Comparison of ENCODE assay signal across 8 cellular contexts in genomic region chr10:47553860-47554247, GRCh38. TPM values are rescaled to one million over a fixed set of nuclear protein-coding genes. Genes with fewer than 3 reads are reported as not detected.
A peak's percentile ranks its signal among the peaks of the same experiment; 100 is the strongest.
DNase-seq lines count a peak whose midpoint lies in the region; ATAC-seq, FAIRE-seq and TF ChIP-seq lines count a peak whose summit lies in the region.
"Not testable (repeated sequence)": the region's sequence is repeated elsewhere in the genome, so short reads cannot be mapped to it uniquely, and the experiment has no call there.

No MANE protein-coding gene starts in this region.

- H3K79me2 ChIP-seq in GM23338 (replicated peaks; ENCODE audit: insufficient read depth), result not testable (repeated sequence)

- H3K36me3 Mint-ChIP-seq in GM23338 (ENCODE audit: low read depth); activated CD8-positive, alpha-beta T cell treated with anti-CD3 and anti-CD28 coated beads for 36 hours (ENCODE audit: low read depth): not testable (repeated sequence)
- H3K36me3 Mint-ChIP-seq in central memory CD8-positive, alpha-beta T cell (ENCODE audit: insufficient read depth), result peaks cover 10% of the 10 kb centered on the region

- not testable (repeated sequence) for DNase-seq in A673 (ENCODE audit: low spot score); GM23338 (ENCODE audit: low spot score); central memory CD8-positive, alpha-beta T cell (ENCODE audit: low spot score in 2 of 2); small intestine
- DNase-seq in NCI-H226 (peak; percentile 1), cardiac muscle cell (ENCODE audit: low read depth in 1 of 2, low spot score in 1 of 2) (peak in 1 of 2 donors; percentile 16), mucosa of descending colon (peak in 2 of 3 donors; percentile 27 to 42)
- DNase-seq in activated CD8-positive, alpha-beta T cell treated with anti-CD3 and anti-CD28 coated beads for 36 hours, result peak; percentile 15

- H3K4me1 ChIP-seq in A673 (ENCODE audit: insufficient read depth, low read length, poor library complexity, severe bottlenecking); GM23338 (ENCODE audit: insufficient read depth); cardiac muscle cell (ENCODE audit: low read depth); mucosa of descending colon (ENCODE audit: low read depth); small intestine (ENCODE audit: control insufficient read depth in 2 of 2, insufficient read depth in 1 of 2, low read depth in 1 of 2, low read length in 1 of 2): not testable (repeated sequence)

- not testable (repeated sequence) for H3K9me2 ChIP-seq in GM23338 (ENCODE audit: insufficient read depth)

- BruUV-seq in A673 (replicated peaks; lab: Mats Ljungman, UMichigan), result TSS peak; percentile 88

- peak overlapping the region; percentile 65 for H3K4me3 ChIP-seq in A673 (ENCODE audit: low read depth, low read length, poor library complexity, severe bottlenecking)
- H3K4me3 ChIP-seq in GM23338, result peak overlapping the region; percentile 79
- H3K4me3 ChIP-seq in cardiac muscle cell, result peak overlapping the region; percentile 54
- not testable (repeated sequence) for H3K4me3 ChIP-seq in mucosa of descending colon
- H3K4me3 ChIP-seq in small intestine (ENCODE audit: low read depth in 1 of 2, low read length in 2 of 2), result peak overlapping the region; percentile 15 to 33

- not testable (repeated sequence) for H3K9me3 ChIP-seq in A673 (ENCODE audit: low read depth, low read length, poor library complexity, severe bottlenecking); cardiac muscle cell (ENCODE audit: low read depth); mucosa of descending colon; small intestine (ENCODE audit: control insufficient read depth, low read depth)

- not testable (repeated sequence) for H4K20me1 ChIP-seq in GM23338 (replicated peaks; ENCODE audit: insufficient read depth)

- not testable (repeated sequence) for H3K4me1 Mint-ChIP-seq in GM23338; activated CD8-positive, alpha-beta T cell treated with anti-CD3 and anti-CD28 coated beads for 36 hours (ENCODE audit: low read depth)
- H3K4me1 Mint-ChIP-seq in central memory CD8-positive, alpha-beta T cell, result peaks cover 17% of the 10 kb centered on the region

- not testable (repeated sequence) for H3K27ac ChIP-seq in A673 (ENCODE audit: low read depth, low read length, poor library complexity, severe bottlenecking); GM23338 (ENCODE audit: low read depth)
- H3K27ac ChIP-seq in cardiac muscle cell (peak overlapping the region; percentile 78), small intestine (ENCODE audit: low read depth in 1 of 2, low read length in 1 of 2) (peak overlapping the region; percentile 85 to 89)

- not testable (repeated sequence) for TF ChIP-seq CTCF in A673 (conservative IDR thresholded peaks at IDR 0.05; ENCODE audit: low read depth, low read length); GM23338 (conservative IDR thresholded peaks at IDR 0.05; ENCODE audit: low read depth in 2 of 2); activated CD8-positive, alpha-beta T cell treated with anti-CD3 and anti-CD28 coated beads for 36 hours (IDR thresholded peaks at IDR 0.05); cardiac muscle cell (IDR thresholded peaks at IDR 0.05; ENCODE audit: low read depth, low read length); mucosa of descending colon (IDR thresholded peaks at IDR 0.05)

- POLR2A ChIA-PET in A673 (lab: Charles Lee; ENCODE audit: low non-redundant PET); activated CD8-positive, alpha-beta T cell treated with anti-CD3 and anti-CD28 coated beads for 36 hours (lab: Charles Lee): not testable (repeated sequence)

- H3K9me3 Mint-ChIP-seq in GM23338; activated CD8-positive, alpha-beta T cell treated with anti-CD3 and anti-CD28 coated beads for 36 hours; central memory CD8-positive, alpha-beta T cell: not testable (repeated sequence)

- not testable (repeated sequence) for ATAC-seq in GM23338; activated CD8-positive, alpha-beta T cell treated with anti-CD3 and anti-CD28 coated beads for 36 hours; mucosa of descending colon
- ATAC-seq in central memory CD8-positive, alpha-beta T cell (replicated peaks; ENCODE audit: extremely low read depth, poor library complexity, severe bottlenecking), result peak; percentile 14

- H3K27ac Mint-ChIP-seq in GM23338; activated CD8-positive, alpha-beta T cell treated with anti-CD3 and anti-CD28 coated beads for 36 hours: not testable (repeated sequence)
- peak overlapping the region; percentile 89 for H3K27ac Mint-ChIP-seq in central memory CD8-positive, alpha-beta T cell (ENCODE audit: low read depth)

- not testable (repeated sequence) for H3K27me3 Mint-ChIP-seq in GM23338 (ENCODE audit: insufficient read depth, low read depth, poor library complexity); activated CD8-positive, alpha-beta T cell treated with anti-CD3 and anti-CD28 coated beads for 36 hours; central memory CD8-positive, alpha-beta T cell

- WGBS in small intestine, 3 donors, result 25 to 36% (median 29%) methylated on average over 9 to 14 of the region's 17 CpGs

- not testable (repeated sequence) for H2AFZ ChIP-seq in GM23338

- not testable (repeated sequence) for H3F3A ChIP-seq in GM23338 (replicated peaks; ENCODE audit: low read depth)

- not testable (repeated sequence) for FAIRE-seq in small intestine (lab: Jason Lieb, UNC)

- H3K4me2 ChIP-seq in GM23338, result peak overlapping the region; percentile 67; the same call in 1 of the 2 replicates

- intact Hi-C loops in A673 (cut with micrococcal nuclease; ENCODE audit: unreplicated experiment); activated CD8-positive, alpha-beta T cell treated with anti-CD3 and anti-CD28 coated beads for 36 hours (cut with micrococcal nuclease); mucosa of descending colon (cut with DNase I, micrococcal nuclease): not testable (repeated sequence)

- CTCF ChIA-PET in A673 (lab: Charles Lee); activated CD8-positive, alpha-beta T cell treated with anti-CD3 and anti-CD28 coated beads for 36 hours (lab: Charles Lee): not testable (repeated sequence)

- peak overlapping the region; percentile 99; the same call in 2 of the 3 replicates for H3K4me3 Mint-ChIP-seq in GM23338
- peak overlapping the region; percentile 91 for H3K4me3 Mint-ChIP-seq in activated CD8-positive, alpha-beta T cell treated with anti-CD3 and anti-CD28 coated beads for 36 hours
- peak overlapping the region; percentile 93 for H3K4me3 Mint-ChIP-seq in central memory CD8-positive, alpha-beta T cell

- not testable (repeated sequence) for H3K27me3 ChIP-seq in A673 (replicated peaks; ENCODE audit: insufficient read depth, low read depth, low read length, poor library complexity); GM23338 (ENCODE audit: insufficient read depth); cardiac muscle cell; small intestine (ENCODE audit: control insufficient read depth in 2 of 2, insufficient read depth in 2 of 2, low read length in 2 of 2)

- not testable (repeated sequence) for H3K36me3 ChIP-seq in A673 (ENCODE audit: insufficient read depth, low read length, poor library complexity, severe bottlenecking); GM23338 (ENCODE audit: insufficient read depth); cardiac muscle cell; mucosa of descending colon (ENCODE audit: low read depth); small intestine (ENCODE audit: control insufficient read depth in 2 of 2, insufficient read depth in 2 of 2, low read length in 2 of 2)

RNA-seq across cellular contexts. Expression of gene AGAP9, which starts 30.4 kb away (rescaled TPM):
- total RNA-seq in A673 (2021) (9.5 and 11.7 TPM in 2 replicates), cardiac muscle cell (7.3 and 14.9 TPM in 2 replicates), mucosa of descending colon (10 to 100 TPM in 2 of 3 donors, 1 to 10 TPM in 1; 6.9 to 17.4 (median 10.9) TPM)
- 6.9 and 7.6 TPM in 2 replicates for total RNA-seq in GM23338 (2014; rRNA removed; shearing (Covaris generic))
- polyA plus RNA-seq in GM23338 (2016; fragmentation: Nextera tagmentation; extraction: Ambion mirVana) (5.8 and 7.2 TPM in 2 replicates), cardiac muscle cell (4.6 and 5.3 TPM in 2 replicates), small intestine (10 to 100 TPM; 12.3 to 81.2 (median 13.5) TPM)
- 1 to 10 TPM; 3.4 to 3.6 TPM for total RNA-seq in activated CD8-positive, alpha-beta T cell treated with anti-CD3 and anti-CD28 coated beads for 36 hours
